In genomic region chr3:171553085-171553484, GRCh38 we compare ENCODE assay signal across 18 cellular contexts.
"Had no signal": no experiment of that assay in that cellular context is flagged by ENCODE, and none has a peak within 500 bp of the region (broad histone marks: within the 10 kb centered on the region; RNA-seq: fewer than 3 reads in every experiment).

No MANE protein-coding gene starts in this region.

- H3K4me1 ChIP-seq: gastroesophageal sphincter, prostate gland, tibial artery, vagina had no signal

- H3K27ac ChIP-seq: gastroesophageal sphincter, prostate gland, right atrium auricular region, tibial artery, vagina had no signal

- H3K9me3 Mint-ChIP-seq: immature natural killer cell, memory B cell had no signal

- H3K36me3 ChIP-seq: gastroesophageal sphincter, heart right ventricle, prostate gland, right atrium auricular region, tibial artery, vagina had no signal

- H3K36me3 Mint-ChIP-seq: activated naive CD8-positive, alpha-beta T cell; immature natural killer cell; memory B cell had no signal

- ATAC-seq: activated CD4-positive, alpha-beta T cell treated with anti-CD3 and anti-CD28 coated beads for 36 hours; esophagus mucosa; gastroesophageal sphincter; heart right ventricle; left ventricle myocardium superior; stimulated activated naive CD8-positive, alpha-beta T cell treated with anti-CD3 and anti-CD28 coated beads, Interleukin-15, Interleukin-2, amounts not matched to agents 100 U/mL and 50 U/mL, for 24 hours had no signal

- H3K4me3 Mint-ChIP-seq: activated CD4-positive, alpha-beta T cell treated with anti-CD3 and anti-CD28 coated beads for 36 hours; activated naive CD8-positive, alpha-beta T cell; immature natural killer cell; memory B cell had no signal

- H3K4me3 ChIP-seq: gastroesophageal sphincter, heart right ventricle, prostate gland, right atrium auricular region, tibial artery, vagina had no signal

- H3K27ac Mint-ChIP-seq: activated CD4-positive, alpha-beta T cell treated with anti-CD3 and anti-CD28 coated beads for 36 hours; activated naive CD8-positive, alpha-beta T cell; immature natural killer cell; memory B cell had no signal

- DNase-seq: activated CD4-positive, alpha-beta T cell treated with anti-CD3 and anti-CD28 coated beads for 36 hours; activated CD4-positive, alpha-beta T cell treated with anti-CD3 and anti-CD28 coated beads, Interleukin-2, amount 50 U/mL, for 48 hours; activated gamma-delta T cell treated with Interleukin-2 at 50 U/mL for 16 hours; effector CD8-positive, alpha-beta T cell; heart right ventricle; immature natural killer cell; kidney glomerular epithelial cell; left ventricle myocardium superior; stimulated activated naive CD8-positive, alpha-beta T cell treated with anti-CD3 and anti-CD28 coated beads, Interleukin-15, Interleukin-2, amounts not matched to agents 100 U/mL and 50 U/mL, for 24 hours; substantia nigra; tibial artery had no signal

- H3K27me3 Mint-ChIP-seq: activated CD4-positive, alpha-beta T cell treated with anti-CD3 and anti-CD28 coated beads for 36 hours; activated naive CD8-positive, alpha-beta T cell; memory B cell had no signal

- H3K27me3 ChIP-seq: gastroesophageal sphincter, heart right ventricle, right atrium auricular region, tibial artery, vagina had no signal

- H3K4me1 Mint-ChIP-seq: immature natural killer cell, memory B cell had no signal

- H3K9me3 ChIP-seq: gastroesophageal sphincter, heart right ventricle, prostate gland, right atrium auricular region, tibial artery, vagina had no signal
